ENCODE assay signal across 8 cellular contexts in genomic region chrX:138748480-138748879, GRCh38. TPM values are rescaled to one million over a fixed set of nuclear protein-coding genes. Genes with fewer than 3 reads are reported as not detected.
DNase-seq lines count a peak whose midpoint lies in the region; ATAC-seq and TF ChIP-seq lines count a peak whose summit lies in the region.

No MANE protein-coding gene starts in this region.

- no peak overlapping the region for H3K27ac ChIP-seq in endodermal cell (ENCODE audit: low read depth, low read length)

- no peaks in the 10 kb centered on the region for H3K9me3 ChIP-seq in endodermal cell (ENCODE audit: control insufficient read depth, low read length)

- H3K4me1 ChIP-seq in endodermal cell (ENCODE audit: control insufficient read depth, insufficient read depth, low read length), result no peaks in the 10 kb centered on the region

- ATAC-seq in HG02588 (IDR thresholded peaks at IDR 0.05; ENCODE audit: unreplicated experiment), result no peak
- ATAC-seq in natural killer cell treated with Interleukin-12 subunit alpha and Interleukin-12 subunit beta and Interleukin-15 and Interleukin-18, amount 100 ng/mL, for 72 hours, result no peak

- H3K4me3 ChIP-seq in endodermal cell (ENCODE audit: low read length), result no peak overlapping the region

- no peaks in the 10 kb centered on the region for H3K27me3 ChIP-seq in endodermal cell (ENCODE audit: control insufficient read depth, insufficient read depth, low read length, poor library complexity, severe bottlenecking)

- no peaks in the 10 kb centered on the region for H3K27me3 Mint-ChIP-seq in endodermal cell (ENCODE audit: insufficient read depth)
- peaks cover 8 to 9% of the 10 kb centered on the region in 2 donors for H3K27me3 Mint-ChIP-seq in natural killer cell treated with Interleukin-12 subunit alpha and Interleukin-12 subunit beta and Interleukin-15 and Interleukin-18, amount 100 ng/mL, for 72 hours

- no peaks in the 10 kb centered on the region for H3K9me3 Mint-ChIP-seq in endodermal cell
- no peaks in the 10 kb centered on the region for H3K9me3 Mint-ChIP-seq in natural killer cell treated with Interleukin-12 subunit alpha and Interleukin-12 subunit beta and Interleukin-15 and Interleukin-18, amount 100 ng/mL, for 72 hours

- no peak overlapping the region for H3K9ac ChIP-seq in endodermal cell (ENCODE audit: extremely low read depth, low read length, poor library complexity, severe bottlenecking)

- H3K4me1 Mint-ChIP-seq in endodermal cell, result peaks cover 13% of the 10 kb centered on the region
- H3K4me1 Mint-ChIP-seq in natural killer cell treated with Interleukin-12 subunit alpha and Interleukin-12 subunit beta and Interleukin-15 and Interleukin-18, amount 100 ng/mL, for 72 hours (ENCODE audit: low read depth in 2 of 2), result peaks cover 0 to 6% of the 10 kb centered on the region in 2 donors

- H3K4me3 Mint-ChIP-seq in endodermal cell, result no peak overlapping the region
- H3K4me3 Mint-ChIP-seq in natural killer cell treated with Interleukin-12 subunit alpha and Interleukin-12 subunit beta and Interleukin-15 and Interleukin-18, amount 100 ng/mL, for 72 hours, result no peak overlapping the region

- peak; percentile 88 for TF ChIP-seq CTCF in endodermal cell (conservative IDR thresholded peaks at IDR 0.05)

- H3K27ac Mint-ChIP-seq in endodermal cell, result no peak overlapping the region
- no peak overlapping the region for H3K27ac Mint-ChIP-seq in natural killer cell treated with Interleukin-12 subunit alpha and Interleukin-12 subunit beta and Interleukin-15 and Interleukin-18, amount 100 ng/mL, for 72 hours

- DNase-seq in NCI-H2107 treated with DMSO at 0.1 percent for 48 hours (lab: John Stamatoyannopoulos, UW; ENCODE audit: unreplicated experiment) (peak; percentile 1), NCI-H2107 (lab: John Stamatoyannopoulos, UW) (no peak), NAMALWA (ENCODE audit: low spot score) (peak; percentile 32), endodermal cell (no peak), renal cortical epithelial cell (ENCODE audit: low read depth) (peak; percentile 14), NCI-H1930 (lab: John Stamatoyannopoulos, UW) (no peak)
- no peak for DNase-seq in natural killer cell treated with Interleukin-12 subunit alpha and Interleukin-12 subunit beta and Interleukin-15 and Interleukin-18, amount 100 ng/mL, for 72 hours (ENCODE audit: low spot score)

- no peaks in the 10 kb centered on the region for H3K36me3 Mint-ChIP-seq in endodermal cell (ENCODE audit: low read depth)
- no peaks in the 10 kb centered on the region for H3K36me3 Mint-ChIP-seq in natural killer cell treated with Interleukin-12 subunit alpha and Interleukin-12 subunit beta and Interleukin-15 and Interleukin-18, amount 100 ng/mL, for 72 hours

- no peaks in the 10 kb centered on the region for H3K36me3 ChIP-seq in endodermal cell (ENCODE audit: control insufficient read depth, insufficient read depth, low read length)

- 0% methylated on average over 1 of the region's 3 CpGs; no CpG with 5 or more reads in 1 of the 2 experiments for WGBS in endodermal cell (ENCODE audit: insufficient coverage in 1 of 2, insufficient read length in 1 of 2), 2 experiments

RNA-seq across cellular contexts. Expression of gene FGF13, which starts 37.0 kb away (rescaled TPM):
- total RNA-seq in endodermal cell (10 to 100 TPM; 31.1 to 69.4 TPM), renal cortical epithelial cell (0.52 and 0.89 TPM in 2 replicates)
- 48.5 TPM for polyA plus RNA-seq in endodermal cell (2013, experiment 1 of 2)
- 44.0 TPM for polyA plus RNA-seq in endodermal cell (2013, experiment 2 of 2)
- not detected for total RNA-seq in natural killer cell treated with Interleukin-12 subunit alpha and Interleukin-12 subunit beta and Interleukin-15 and Interleukin-18, amount 100 ng/mL, for 72 hours

Comparison
In these comparisons a context has a peak if more than half of its experiments do, and no peak if none do; other contexts are left out.
1. DNase-seq: peak in NCI-H2107 treated with DMSO at 0.1 percent for 48 hours (single experiment), NAMALWA (single experiment) and renal cortical epithelial cell (single experiment); none in NCI-H2107 (single experiment), endodermal cell (single experiment), natural killer cell treated with Interleukin-12 subunit alpha and Interleukin-12 subunit beta and Interleukin-15 and Interleukin-18, amount 100 ng/mL, for 72 hours (single experiment) and NCI-H1930 (0 of 2).
2. RNA of gene FGF13, which starts 37.0 kb away (total RNA-seq): 31.1 to 69.4 TPM in endodermal cell; 0.52 to 0.89 TPM in renal cortical epithelial cell and not detected in natural killer cell treated with Interleukin-12 subunit alpha and Interleukin-12 subunit beta and Interleukin-15 and Interleukin-18, amount 100 ng/mL, for 72 hours; every median in the first group is over 10 times any median in the second.